In genomic region chr15:100869151-100869999, GRCh38 we compare ENCODE assay signal across 1 cellular context.
TF ChIP-seq lines count a peak whose summit lies in the region.

No MANE protein-coding gene starts in this region.

TF ChIP-seq in WTC11, 78 proteins besides CTCF, POLR2A, EP300 and RAD21 (continued from another document):
- TF ChIP-seq ZNF219 (CRISPR knock-in tag; IDR thresholded peaks at IDR 0.05; ENCODE audit: borderline replicate concordance) (no peak), TCF7 (CRISPR knock-in tag; IDR thresholded peaks at IDR 0.05; ENCODE audit: low read depth) (no peak), E2F5 (CRISPR knock-in tag; IDR thresholded peaks at IDR 0.05) (no peak)
